In genomic region chr14:91837076-91837475, GRCh38 we compare ENCODE assay signal across 7 cellular contexts. TPM values are rescaled to one million over a fixed set of nuclear protein-coding genes. Genes with fewer than 3 reads are reported as not detected.
DNase-seq lines count a peak whose midpoint lies in the region; ATAC-seq and TF ChIP-seq lines count a peak whose summit lies in the region.

No MANE protein-coding gene starts in this region.

- H3K36me3 Mint-ChIP-seq in activated T-helper 1 cell treated with anti-CD3 and anti-CD28 coated beads, Interleukin-12 subunit alpha, Interleukin-12 subunit beta, Interleukin-2, Interleukin-4 antibody, amounts not matched to agents 30 ng/mL and 10 ng/mL and 1 ng/mL, durations not matched to agents 14 hours and 24 hours and 36 hours (ENCODE audit: low read depth), result peaks cover 58% of the 10 kb centered on the region

- DNase-seq in activated T-helper 1 cell treated with anti-CD3 and anti-CD28 coated beads, Interleukin-12 subunit alpha, Interleukin-12 subunit beta, Interleukin-2, Interleukin-4 antibody, amounts not matched to agents 30 ng/mL and 10 ng/mL and 1 ng/mL, durations not matched to agents 14 hours and 24 hours and 36 hours (ENCODE audit: low spot score), result no peak
- DNase-seq in spleen (no peak), activated gamma-delta T cell treated with Interleukin-2 at 50 U/mL for 16 hours (no peak), NAMALWA (ENCODE audit: low spot score) (no peak)

- POLR2A ChIA-PET in HEK293 (lab: Yijun Ruan, JAX), result no interaction called here

- TF ChIP-seq CTCF in HEK293 (tag by site-specific recombination; IDR thresholded peaks at IDR 0.05) (no peak), spleen (IDR thresholded peaks at IDR 0.05 in 8 of 11, conservative IDR thresholded peaks at IDR 0.05 in 3 of 11) (no peak)

- CTCF ChIA-PET in HEK293 (lab: Yijun Ruan, JAX), result no interaction called here

- H3K9ac ChIP-seq in iPS-15b (ENCODE audit: low read depth, low read length), result no peak overlapping the region

- intact Hi-C loops in activated T-helper 1 cell treated with anti-CD3 and anti-CD28 coated beads, Interleukin-12 subunit alpha, Interleukin-12 subunit beta, Interleukin-2, Interleukin-4 antibody, amounts not matched to agents 30 ng/mL and 10 ng/mL and 1 ng/mL, durations not matched to agents 14 hours and 24 hours and 36 hours (cut with micrococcal nuclease), result loop anchor here (2.0 to 5.0 kb wide), 3 partner anchors 36 to 270 kb away; partner anchors contain the start of gene ATXN3
- intact Hi-C loops in spleen (cut with DNase I; ENCODE audit: low total_unique reads), result no loop called here

- ATAC-seq in activated CD4-positive, CD25-positive, alpha-beta regulatory T cell treated with anti-CD3 and anti-CD28 coated beads, Interleukin-2, amount 50 U/mL, for 24 hours, result no peak

- H3K27ac Mint-ChIP-seq in activated T-helper 1 cell treated with anti-CD3 and anti-CD28 coated beads, Interleukin-12 subunit alpha, Interleukin-12 subunit beta, Interleukin-2, Interleukin-4 antibody, amounts not matched to agents 30 ng/mL and 10 ng/mL and 1 ng/mL, durations not matched to agents 14 hours and 24 hours and 36 hours, result no peak overlapping the region

- H3K4me3 Mint-ChIP-seq in activated T-helper 1 cell treated with anti-CD3 and anti-CD28 coated beads, Interleukin-12 subunit alpha, Interleukin-12 subunit beta, Interleukin-2, Interleukin-4 antibody, amounts not matched to agents 30 ng/mL and 10 ng/mL and 1 ng/mL, durations not matched to agents 14 hours and 24 hours and 36 hours, result peak overlapping the region; percentile 85

- no peak for TF ChIP-seq POLR2A in spleen (IDR thresholded peaks at IDR 0.05)

- H3K9me3 ChIP-seq in HEK293 (ENCODE audit: control insufficient read depth, insufficient read depth, low read depth, low read length), result no peaks in the 10 kb centered on the region
- no peaks in the 10 kb centered on the region for H3K9me3 ChIP-seq in iPS-15b (ENCODE audit: control insufficient read depth, insufficient read depth, low read length)
- peaks cover 0 to 4% (median 0%) of the 10 kb centered on the region in 8 donors for H3K9me3 ChIP-seq in spleen

- H3K4me3 ChIP-seq in HEK293 (ENCODE audit: low read depth, low read length) (peak overlapping the region; percentile 79), iPS-15b (ENCODE audit: low read depth, low read length) (peak overlapping the region; percentile 70), spleen (peak overlapping the region; percentile 29 to 85 (median 57))

- peaks cover 5% of the 10 kb centered on the region; the same call in 1 of the 2 replicates for H3K4me1 ChIP-seq in HEK293 (ENCODE audit: control insufficient read depth, insufficient read depth, low read length)
- peaks cover 6% of the 10 kb centered on the region for H3K4me1 ChIP-seq in iPS-15b (ENCODE audit: control insufficient read depth, insufficient read depth, low read length)
- peaks cover 7 to 72% (median 33%) of the 10 kb centered on the region in 6 donors for H3K4me1 ChIP-seq in spleen

- no peaks in the 10 kb centered on the region for H3K36me3 ChIP-seq in HEK293 (ENCODE audit: control insufficient read depth in 2 of 2, insufficient read depth in 1 of 2, low read length in 2 of 2)
- no peaks in the 10 kb centered on the region for H3K36me3 ChIP-seq in iPS-15b (ENCODE audit: control insufficient read depth, insufficient read depth, low read length)
- no peaks in the 10 kb centered on the region for H3K36me3 ChIP-seq in spleen

- peaks cover 4% of the 10 kb centered on the region for H3K27me3 ChIP-seq in iPS-15b (ENCODE audit: control insufficient read depth, insufficient read depth, low read length)
- peaks cover 0 to 36% (median 12%) of the 10 kb centered on the region in 7 donors for H3K27me3 ChIP-seq in spleen (replicated peaks in 1 of 7)

- WGBS in spleen, 5 donors, result 66 to 84% (median 73%) methylated on average over 12 of the region's 12 CpGs

- H3K4me1 Mint-ChIP-seq in activated T-helper 1 cell treated with anti-CD3 and anti-CD28 coated beads, Interleukin-12 subunit alpha, Interleukin-12 subunit beta, Interleukin-2, Interleukin-4 antibody, amounts not matched to agents 30 ng/mL and 10 ng/mL and 1 ng/mL, durations not matched to agents 14 hours and 24 hours and 36 hours (ENCODE audit: low read depth), result peaks cover 75% of the 10 kb centered on the region

- H3K27me3 Mint-ChIP-seq in activated T-helper 1 cell treated with anti-CD3 and anti-CD28 coated beads, Interleukin-12 subunit alpha, Interleukin-12 subunit beta, Interleukin-2, Interleukin-4 antibody, amounts not matched to agents 30 ng/mL and 10 ng/mL and 1 ng/mL, durations not matched to agents 14 hours and 24 hours and 36 hours (ENCODE audit: insufficient read depth), result no peaks in the 10 kb centered on the region

- H3K9me3 Mint-ChIP-seq in activated T-helper 1 cell treated with anti-CD3 and anti-CD28 coated beads, Interleukin-12 subunit alpha, Interleukin-12 subunit beta, Interleukin-2, Interleukin-4 antibody, amounts not matched to agents 30 ng/mL and 10 ng/mL and 1 ng/mL, durations not matched to agents 14 hours and 24 hours and 36 hours, result no peaks in the 10 kb centered on the region

- H3K27ac ChIP-seq in HEK293 (ENCODE audit: extremely low read depth, low read depth, low read length), result no peak overlapping the region
- peak overlapping the region in 4 of 8 donors; percentile 78 to 87 (median 83) for H3K27ac ChIP-seq in spleen

TF ChIP-seq in HEK293, 187 proteins besides CTCF, POLR2A, EP300 and RAD21:
- no peak for TF ChIP-seq ZBTB26 (tag by site-specific recombination; optimal IDR thresholded peaks at IDR 0.05)
- TF ChIP-seq ZNF560 (tag by site-specific recombination; IDR thresholded peaks at IDR 0.05; ENCODE audit: borderline replicate concordance), result no peak
- no peak for TF ChIP-seq ZBTB6 (tag by site-specific recombination; IDR thresholded peaks at IDR 0.05)
- TF ChIP-seq TCF7L2 (IDR thresholded peaks at IDR 0.05; ENCODE audit: borderline replicate concordance, low read depth, low read length), result no peak
- no peak for TF ChIP-seq ZFP37 (tag by site-specific recombination; IDR thresholded peaks at IDR 0.05)
- no peak for TF ChIP-seq ZNF202 (tag by site-specific recombination; IDR thresholded peaks at IDR 0.05; ENCODE audit: borderline replicate concordance)
- TF ChIP-seq ZNF843 (tag by site-specific recombination; IDR thresholded peaks at IDR 0.05), result no peak
- TF ChIP-seq GLIS2 (tag by site-specific recombination; IDR thresholded peaks at IDR 0.05), result no peak
- no peak for TF ChIP-seq ZNF561 (tag by site-specific recombination; IDR thresholded peaks at IDR 0.05; ENCODE audit: borderline replicate concordance)
- TF ChIP-seq ZNF626 (tag by site-specific recombination; IDR thresholded peaks at IDR 0.05), result no peak
- TF ChIP-seq ZNF341 (tag by site-specific recombination; IDR thresholded peaks at IDR 0.05; ENCODE audit: low read depth), result no peak
- TF ChIP-seq ZNF362 (tag by site-specific recombination; IDR thresholded peaks at IDR 0.05), result no peak

RNA-seq across cellular contexts. Expression of gene TC2N, which starts 30.3 kb away (rescaled TPM):
- total RNA-seq in activated T-helper 1 cell treated with anti-CD3 and anti-CD28 coated beads, Interleukin-12 subunit alpha, Interleukin-12 subunit beta, Interleukin-2, Interleukin-4 antibody, amounts not matched to agents 30 ng/mL and 10 ng/mL and 1 ng/mL, durations not matched to agents 14 hours and 24 hours and 36 hours, result 21.5 and 27.2 TPM in 2 replicates
- total RNA-seq in spleen, result 10 to 100 TPM; 33.6 to 50.7 (median 41.6) TPM
- 1 to 10 TPM; 5.3 to 7.0 (median 5.6) TPM for polyA plus RNA-seq in spleen
